Comparison of ENCODE assay signal across 10 cellular contexts in the genomic region with DNA sequence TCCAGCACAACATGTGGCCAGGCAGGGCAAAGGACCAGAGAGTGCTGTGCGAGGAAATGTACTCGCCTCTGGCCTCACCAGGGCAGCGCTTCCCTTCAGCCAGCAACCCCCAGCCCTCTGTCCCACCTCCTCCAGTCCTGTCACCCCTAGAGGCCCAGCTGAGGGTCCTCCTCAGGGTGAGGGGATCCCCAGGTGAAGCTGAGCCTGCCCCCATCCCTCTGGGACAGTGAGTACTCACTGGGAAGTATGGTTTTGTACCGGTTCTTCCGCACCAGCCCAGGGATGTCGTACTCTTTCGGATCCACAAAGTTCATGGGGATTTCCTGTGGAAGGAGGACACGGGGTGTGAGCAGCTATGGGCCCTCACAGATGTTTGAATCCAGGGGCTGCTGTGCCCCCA. TPM values are rescaled to one million over a fixed set of nuclear protein-coding genes. Genes with fewer than 3 reads are reported as not detected.
"Had no signal": no experiment of that assay in that cellular context is flagged by ENCODE, and none has a peak within 500 bp of the region (broad histone marks: within the 10 kb centered on the region; RNA-seq: fewer than 3 reads in every experiment).

No MANE protein-coding gene starts in this region.

- H3K4me3 Mint-ChIP-seq: H9, HFFc6, IgD-negative memory B cell had no signal

- H2AFZ ChIP-seq: GM23248 had no signal

- H3K9me3 Mint-ChIP-seq: H9, HFFc6, IgD-negative memory B cell had no signal

- H3K36me3 Mint-ChIP-seq: IgD-negative memory B cell had no signal

- H3K9ac ChIP-seq: GM23248 had no signal

- ATAC-seq: HCT116, HepG2 had no signal

- H3K27ac ChIP-seq: GM23248, HL-60 had no signal

- H3K27ac Mint-ChIP-seq: H9, HFFc6, IgD-negative memory B cell had no signal

- H3K27me3 Mint-ChIP-seq: IgD-negative memory B cell had no signal

- DNase-seq: GM23248, H9, HFFc6, KBM-7 had no signal

- H3K4me1 Mint-ChIP-seq: IgD-negative memory B cell had no signal

- H3K4me3 ChIP-seq: GM23248 had no signal

RNA-seq across cellular contexts. Expression of gene IGSF22, which starts 11.7 kb away (rescaled TPM):
- total RNA-seq: GM23248, H1, HepG2, HFFc6, HT1080 had no signal

RNA-seq across cellular contexts. Expression of gene PTPN5, which starts 54.0 kb away (rescaled TPM):
- total RNA-seq: GM23248, HepG2, HFFc6, HT1080 had no signal
